23 cellular contexts compared by ENCODE assay signal in genomic region chr18:57791192-57791591, GRCh38. TPM values are rescaled to one million over a fixed set of nuclear protein-coding genes. Genes with fewer than 3 reads are reported as not detected.
DNase-seq lines count a peak whose midpoint lies in the region; ATAC-seq, FAIRE-seq and TF ChIP-seq lines count a peak whose summit lies in the region.
"Had no signal": no experiment of that assay in that cellular context is flagged by ENCODE, and none has a peak within 500 bp of the region (broad histone marks: within the 10 kb centered on the region; RNA-seq: fewer than 3 reads in every experiment).

No MANE protein-coding gene starts in this region.

- DNase-seq in activated naive CD4-positive, alpha-beta T cell treated with anti-CD3 and anti-CD28 coated beads, Interleukin-2, amount 10 ng/mL, durations not matched to agents 7 days and 5 days, result no peak
- no peak for DNase-seq in activated naive CD4-positive, alpha-beta T cell (lab: John Stamatoyannopoulos, UW)
- no peak for DNase-seq in endothelial cell (ENCODE audit: low spot score)
- no peak for DNase-seq in sigmoid colon
- DNase-seq in uterus, result no peak
- DNase-seq in 8988T, result no peak
- DNase-seq in HTR-8/SVneo (ENCODE audit: insufficient read length, low spot score), result no peak
- DNase-seq: BE2C, DMS79, H9, KG1, NCI-H1092, NCI-H1436 treated with DMSO at 0.1 percent for 48 hours, NCI-H1930, NCI-H226, NCI-H510A treated with DMSO at 0.1 percent for 48 hours, NCI-H774 had no signal

- peaks cover 0 to 59% (median 52%) of the 10 kb centered on the region in 4 donors for H3K4me1 ChIP-seq in sigmoid colon
- peaks cover 0 to 9% of the 10 kb centered on the region in 2 donors for H3K4me1 ChIP-seq in uterus
- H3K4me1 ChIP-seq: BE2C had no signal

- peak overlapping the region; percentile 74 to 92 (median 84) for H3K27ac ChIP-seq in sigmoid colon
- H3K27ac ChIP-seq in uterus, result peak overlapping the region; percentile 73 to 98
- H3K27ac ChIP-seq: GM23248 had no signal

- H3K9me3 Mint-ChIP-seq in activated naive CD4-positive, alpha-beta T cell treated with anti-CD3 and anti-CD28 coated beads, Interleukin-2, amount 10 ng/mL, durations not matched to agents 7 days and 5 days, result peaks cover 4% of the 10 kb centered on the region
- H3K9me3 Mint-ChIP-seq in endothelial cell (ENCODE audit: unreplicated experiment), result no peaks in the 10 kb centered on the region

- H3K4me1 Mint-ChIP-seq in activated naive CD4-positive, alpha-beta T cell treated with anti-CD3 and anti-CD28 coated beads, Interleukin-2, amount 10 ng/mL, durations not matched to agents 7 days and 5 days, result no peaks in the 10 kb centered on the region
- peaks cover 72% of the 10 kb centered on the region for H3K4me1 Mint-ChIP-seq in endothelial cell (ENCODE audit: unreplicated experiment)

- H3K27ac Mint-ChIP-seq in activated naive CD4-positive, alpha-beta T cell treated with anti-CD3 and anti-CD28 coated beads, Interleukin-2, amount 10 ng/mL, durations not matched to agents 7 days and 5 days, result peak overlapping the region; percentile 62
- peak overlapping the region; percentile 49 for H3K27ac Mint-ChIP-seq in endothelial cell (ENCODE audit: unreplicated experiment)

- H3K4me3 Mint-ChIP-seq in activated naive CD4-positive, alpha-beta T cell treated with anti-CD3 and anti-CD28 coated beads, Interleukin-2, amount 10 ng/mL, durations not matched to agents 7 days and 5 days, result no peak overlapping the region
- H3K4me3 Mint-ChIP-seq in endothelial cell (ENCODE audit: unreplicated experiment), result peak overlapping the region; percentile 24
- H3K4me3 Mint-ChIP-seq: H9 had no signal

- no peak for FAIRE-seq in HTR-8/SVneo (lab: Jason Lieb, UNC)
- FAIRE-seq: A204.1, HepG2, RCC 7860 had no signal

- peaks cover 19% of the 10 kb centered on the region for H3K27me3 Mint-ChIP-seq in activated naive CD4-positive, alpha-beta T cell treated with anti-CD3 and anti-CD28 coated beads, Interleukin-2, amount 10 ng/mL, durations not matched to agents 7 days and 5 days
- peaks cover 6% of the 10 kb centered on the region for H3K27me3 Mint-ChIP-seq in endothelial cell (ENCODE audit: unreplicated experiment)

- H3K4me3 ChIP-seq in sigmoid colon (no peak overlapping the region), uterus (no peak overlapping the region)
- H3K4me3 ChIP-seq: GM23248 had no signal

- H3K36me3 ChIP-seq in sigmoid colon (no peaks in the 10 kb centered on the region), uterus (no peaks in the 10 kb centered on the region)
- H3K36me3 ChIP-seq: BE2C had no signal

- TF ChIP-seq CTCF in endothelial cell (IDR thresholded peaks at IDR 0.05; ENCODE audit: unreplicated experiment) (no peak), sigmoid colon (IDR thresholded peaks at IDR 0.05) (no peak), uterus (IDR thresholded peaks at IDR 0.05) (no peak)

- TF ChIP-seq POLR2A in sigmoid colon (IDR thresholded peaks at IDR 0.05) (no peak), uterus (IDR thresholded peaks at IDR 0.05) (no peak)

- CTCF ChIA-PET in activated naive CD4-positive, alpha-beta T cell treated with anti-CD3 and anti-CD28 coated beads, Interleukin-2, amount 10 ng/mL, durations not matched to agents 7 days and 5 days (lab: Charles Lee), result no interaction called here

- H3K9me3 ChIP-seq in sigmoid colon (no peaks in the 10 kb centered on the region), uterus (no peaks in the 10 kb centered on the region)
- H3K9me3 ChIP-seq: BE2C had no signal

- H3K27me3 ChIP-seq in sigmoid colon (no peaks in the 10 kb centered on the region), uterus (no peaks in the 10 kb centered on the region)
- H3K27me3 ChIP-seq: BE2C had no signal

- ATAC-seq in GM21381 (IDR thresholded peaks at IDR 0.05; ENCODE audit: unreplicated experiment), result no peak
- ATAC-seq: HepG2, Right ventricle myocardium inferior had no signal

- WGBS in sigmoid colon, 2 donors, result 72 to 83% methylated on average over 5 of the region's 5 CpGs

- intact Hi-C loops in sigmoid colon (cut with DNase I), result no loop called here
- intact Hi-C loops in uterus (cut with DNase I; ENCODE audit: low total_unique reads), result no loop called here

- TF ChIP-seq EP300 in sigmoid colon (IDR thresholded peaks at IDR 0.05), result no peak

- H3K36me3 Mint-ChIP-seq in activated naive CD4-positive, alpha-beta T cell treated with anti-CD3 and anti-CD28 coated beads, Interleukin-2, amount 10 ng/mL, durations not matched to agents 7 days and 5 days, result no peaks in the 10 kb centered on the region
- peaks cover 28% of the 10 kb centered on the region for H3K36me3 Mint-ChIP-seq in endothelial cell (ENCODE audit: low read depth, unreplicated experiment)

RNA-seq across cellular contexts. Expression of gene ATP8B1, which starts 11.9 kb away (rescaled TPM):
- total RNA-seq in endothelial cell (ENCODE audit: unreplicated experiment) (66.7 TPM), sigmoid colon (10 to 100 TPM in 2 of 4 donors, 1 to 10 TPM in 2; 8.1 to 18.0 (median 11.6) TPM), uterus (10 to 100 TPM; 18.4 to 24.9 (median 22.1) TPM)
- polyA plus RNA-seq in sigmoid colon, result 10 to 100 TPM; 24.0 to 94.1 (median 24.3) TPM
